ENCODE assay signal across 18 cellular contexts in the genomic region with DNA sequence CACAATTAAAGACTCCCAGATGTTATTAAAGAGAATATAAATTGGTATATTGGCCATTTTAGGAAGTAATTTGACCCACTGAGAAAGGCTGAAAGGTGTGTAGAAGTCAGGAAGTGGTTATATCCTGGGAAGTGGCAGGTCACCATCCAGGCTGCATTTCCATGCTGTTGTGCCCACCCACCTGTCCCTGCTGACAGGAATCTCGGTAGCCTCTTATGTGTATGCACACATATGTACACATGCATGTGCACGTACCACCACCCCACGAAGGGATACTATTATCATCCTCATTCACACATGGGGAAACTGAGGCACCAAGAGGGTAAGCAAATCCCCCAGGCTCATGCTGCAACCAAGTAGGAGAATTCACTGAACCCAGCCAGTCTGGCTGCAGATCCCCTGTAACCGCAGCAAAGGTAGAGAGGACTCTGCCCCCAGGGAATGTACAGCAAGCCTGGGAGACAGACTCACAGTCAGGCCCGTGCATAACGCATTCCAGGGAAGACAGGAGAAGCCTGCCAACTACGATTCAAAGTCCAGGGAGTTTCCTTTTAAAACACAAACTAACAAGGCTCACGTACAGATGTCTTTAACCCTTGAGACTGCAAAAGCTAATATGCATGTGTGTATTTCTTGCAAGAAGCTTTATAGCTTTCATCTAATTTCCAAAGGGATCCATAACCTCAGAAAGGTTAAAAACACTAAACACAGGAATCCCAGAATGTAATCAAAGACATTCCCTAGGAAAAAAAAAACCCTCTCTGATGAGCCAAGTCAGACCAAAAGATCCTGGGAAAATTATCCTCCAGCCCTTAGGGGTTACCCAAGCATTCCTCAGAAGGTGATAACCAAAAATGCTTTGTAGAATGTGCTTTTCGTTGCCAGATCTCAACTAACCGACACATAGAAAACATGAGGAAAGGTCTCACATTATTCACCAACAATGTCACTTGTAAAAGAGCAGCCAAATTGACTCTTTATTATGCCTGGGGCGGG.
DNase-seq lines count a peak whose midpoint lies in the region; ATAC-seq and TF ChIP-seq lines count a peak whose summit lies in the region.
"Had no signal": no experiment of that assay in that cellular context is flagged by ENCODE, and none has a peak within 500 bp of the region (broad histone marks: within the 10 kb centered on the region; RNA-seq: fewer than 3 reads in every experiment).

No MANE protein-coding gene starts in this region.

- no peak for TF ChIP-seq CTCF in PC-3 (conservative IDR thresholded peaks at IDR 0.05; ENCODE audit: low read depth, low read length)
- TF ChIP-seq CTCF in epithelial cell of proximal tubule (conservative IDR thresholded peaks at IDR 0.05; ENCODE audit: low read depth, low read length): no peak
- TF ChIP-seq CTCF in spleen (IDR thresholded peaks at IDR 0.05 in 8 of 11, conservative IDR thresholded peaks at IDR 0.05 in 3 of 11): no peak
- TF ChIP-seq CTCF in GM13976 (IDR thresholded peaks at IDR 0.05; ENCODE audit: borderline replicate concordance, control extremely low read depth, extremely low read depth, insufficient read depth, missing control alignments): no peak

- CTCF ChIA-PET in PC-3 (lab: Charles Lee): no interaction called here

- H3K27me3 ChIP-seq in PC-3 (ENCODE audit: low read length): no peaks in the 10 kb centered on the region
- H3K27me3 ChIP-seq in spleen (replicated peaks in 1 of 7): no peaks in the 10 kb centered on the region
- H3K27me3 ChIP-seq: SJSA1 had no signal

- H3K4me3 ChIP-seq in PC-3 (ENCODE audit: low read length) (no peak overlapping the region), epithelial cell of proximal tubule (ENCODE audit: low read depth, low read length) (no peak overlapping the region), mesodermal cell (ENCODE audit: extremely low read depth, insufficient read depth, low read length, poor library complexity, severe bottlenecking) (no peak overlapping the region), spleen (no peak overlapping the region)
- H3K4me3 ChIP-seq: SJSA1 had no signal

- DNase-seq in PC-3 (peak; percentile 32), epithelial cell of proximal tubule (ENCODE audit: low read depth) (peak; percentile 12), spleen (peak; percentile 59), NCI-H2029 treated with DMSO at 0.1 percent for 48 hours (lab: John Stamatoyannopoulos, UW) (no peak), RPMI8226 (no peak), GM13976 (ENCODE audit: low spot score) (no peak)
- DNase-seq: activated naive CD8-positive, alpha-beta T cell treated with anti-CD3 and anti-CD28 coated beads, Interleukin-2, amount 50 U/mL, for 24 hours; caudate nucleus; effector CD8-positive, alpha-beta T cell; Karpas-422; NCI-H1105; NCI-H69; stimulated activated CD4-positive, alpha-beta T cell treated with anti-CD3 and anti-CD28 coated beads, Interleukin-4, amount 100 ng/mL, for 1 hour had no signal

- H3K36me3 ChIP-seq in PC-3 (ENCODE audit: low read depth, low read length) (no peaks in the 10 kb centered on the region), mesodermal cell (ENCODE audit: control insufficient read depth, insufficient read depth, low read length) (no peaks in the 10 kb centered on the region), spleen (no peaks in the 10 kb centered on the region)
- H3K36me3 ChIP-seq: SJSA1 had no signal

- H4K20me1 ChIP-seq in PC-3 (ENCODE audit: low read length): no peaks in the 10 kb centered on the region

- H3K4me1 ChIP-seq in PC-3 (ENCODE audit: insufficient read depth, low read length) (peaks cover 11% of the 10 kb centered on the region), mesodermal cell (ENCODE audit: control insufficient read depth, insufficient read depth, low read length, poor library complexity, severe bottlenecking) (peaks cover 3% of the 10 kb centered on the region), spleen (no peaks in the 10 kb centered on the region)
- H3K4me1 ChIP-seq: SJSA1 had no signal

- H3K9me3 ChIP-seq in PC-3 (ENCODE audit: low read length) (no peaks in the 10 kb centered on the region), mesodermal cell (ENCODE audit: control insufficient read depth, low read length) (no peaks in the 10 kb centered on the region), spleen (no peaks in the 10 kb centered on the region)
- H3K9me3 ChIP-seq: SJSA1 had no signal

- no peak overlapping the region for H2AFZ ChIP-seq in PC-3 (ENCODE audit: low read length)

- BruUV-seq in PC-3 (replicated peaks; lab: Mats Ljungman, UMichigan): no TSS peak

- H3K9me2 ChIP-seq in PC-3 (replicated peaks; ENCODE audit: low read length): no peaks in the 10 kb centered on the region

- no peaks in the 10 kb centered on the region for H3K79me2 ChIP-seq in PC-3 (ENCODE audit: low read length)

- H3K9ac ChIP-seq in PC-3 (ENCODE audit: low read length): no peak overlapping the region

- intact Hi-C loops in PC-3 (cut with micrococcal nuclease): loop anchor here (10.0 kb wide), 1 partner anchor 167 kb away; no protein-coding TSS in a partner anchor
- intact Hi-C loops in spleen (cut with DNase I; ENCODE audit: low total_unique reads): no loop called here

- 74 to 75% methylated on average over 6 to 7 of the region's 11 CpGs for WGBS in mesodermal cell (ENCODE audit: insufficient coverage in 2 of 2), 2 experiments
- 62 to 70% (median 63%) methylated on average over 11 of the region's 11 CpGs for WGBS in spleen, 5 donors

- POLR2A ChIA-PET in PC-3 (lab: Charles Lee; ENCODE audit: unreplicated experiment): no interaction called here

- ATAC-seq in PC-3: peak; percentile 29; the same call in 1 of the 2 replicates
- ATAC-seq in GM19023 (IDR thresholded peaks at IDR 0.05; ENCODE audit: unreplicated experiment): no peak
- ATAC-seq: activated CD4-positive, CD25-positive, alpha-beta regulatory T cell treated with anti-CD3 and anti-CD28 coated beads, Interleukin-2, amount 50 U/mL, for 24 hours; activated naive CD8-positive, alpha-beta T cell treated with anti-CD3 and anti-CD28 coated beads, Interleukin-2, amount 50 U/mL, for 24 hours; HCT116 had no signal

- in situ Hi-C loops in GM13976 (cut with MboI; ENCODE audit: low sequenced_read_pairs, unreplicated experiment): no loop called here

- no peak overlapping the region for H3K27ac ChIP-seq in PC-3 (ENCODE audit: low read length)
- peak overlapping the region; percentile 67 for H3K27ac ChIP-seq in mesodermal cell (ENCODE audit: low read depth, low read length, severe bottlenecking)
- no peak overlapping the region for H3K27ac ChIP-seq in spleen
- H3K27ac ChIP-seq: SJSA1 had no signal

- H3K4me2 ChIP-seq in PC-3 (ENCODE audit: low read length): no peak overlapping the region

- no peak for TF ChIP-seq POLR2A in spleen (IDR thresholded peaks at IDR 0.05)

- no peaks in the 10 kb centered on the region for H3F3A ChIP-seq in PC-3 (ENCODE audit: low read length, unreplicated experiment)

Comparison
In these comparisons a context has a peak if more than half of its experiments do, and no peak if none do; other contexts are left out.
1. DNase-seq: peak in PC-3 (single experiment), epithelial cell of proximal tubule (single experiment) and spleen (single experiment); none in NCI-H2029 treated with DMSO at 0.1 percent for 48 hours (single experiment), RPMI8226 (single experiment) and GM13976 (single experiment).